In the genomic region with DNA sequence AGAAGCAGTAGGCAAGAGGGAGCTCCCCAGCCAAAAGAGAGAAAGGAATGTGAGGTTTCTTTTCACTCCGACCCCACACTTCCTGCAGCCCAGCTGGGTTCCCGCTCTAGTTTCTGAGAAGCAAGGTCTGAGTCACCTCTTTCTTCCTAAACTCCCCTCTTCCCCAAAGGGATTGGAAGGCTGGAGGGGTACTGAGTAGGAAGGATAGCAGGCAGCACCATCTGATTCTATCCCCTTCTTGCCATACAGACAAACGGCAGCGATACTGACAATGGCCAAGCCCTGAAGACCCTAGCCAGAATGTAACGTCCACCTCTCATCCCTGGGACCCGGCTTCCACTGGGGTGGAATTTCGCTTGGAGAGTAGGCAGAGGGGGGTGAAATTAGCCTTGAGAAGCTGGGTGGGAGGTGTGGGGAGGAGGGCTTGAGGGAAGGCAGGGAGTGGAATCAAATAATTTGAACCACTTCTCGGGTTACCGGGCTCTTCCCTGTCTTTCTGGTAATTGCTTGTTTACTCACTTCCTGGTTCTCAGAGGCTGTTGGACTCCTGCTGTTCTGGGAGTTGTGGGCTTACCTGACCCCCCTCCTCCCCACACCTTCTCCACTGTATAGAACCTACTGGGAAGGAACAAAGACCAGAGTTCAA, we compare ENCODE assay signal across 8 cellular contexts. TPM values are rescaled to one million over a fixed set of nuclear protein-coding genes. Genes with fewer than 3 reads are reported as not detected.
DNase-seq lines count a peak whose midpoint lies in the region; ATAC-seq and TF ChIP-seq lines count a peak whose summit lies in the region.

No MANE protein-coding gene starts in this region.

- intact Hi-C loops in CD4-positive, alpha-beta memory T cell (cut with micrococcal nuclease): loop anchor here (10.0 kb wide), 1 partner anchor 1147 kb away; the partner anchor contains the start of gene CEP350

- no peaks in the 10 kb centered on the region for H3K9me3 Mint-ChIP-seq in CD4-positive, alpha-beta memory T cell

- H3K27ac ChIP-seq in CD4-positive, alpha-beta memory T cell (ENCODE audit: low read depth, low read length): no peak overlapping the region
- peak overlapping the region; percentile 97 for H3K27ac ChIP-seq in RWPE2 (ENCODE audit: poor library complexity, severe bottlenecking)

- CTCF ChIA-PET in CD4-positive, alpha-beta memory T cell (lab: Charles Lee; ENCODE audit: partially characterized antibody): interaction anchor here (2.1 to 6.7 kb wide), 3 partner anchors 11 to 41 kb away, joined by 5 to 75 read pairs (median 38); partner anchors contain the start of gene IER5

- H3K36me3 Mint-ChIP-seq in CD4-positive, alpha-beta memory T cell: peaks cover 0 to 3% of the 10 kb centered on the region in 2 donors

- no peak overlapping the region for H3K4me3 ChIP-seq in CD4-positive, alpha-beta memory T cell (ENCODE audit: low read length in 2 of 2)
- H3K4me3 ChIP-seq in MG63 (no peak overlapping the region), RWPE2 (ENCODE audit: severe bottlenecking) (no peak overlapping the region)

- H3K27me3 Mint-ChIP-seq in CD4-positive, alpha-beta memory T cell: no peaks in the 10 kb centered on the region

- TF ChIP-seq CTCF in RWPE2 (IDR thresholded peaks at IDR 0.05; ENCODE audit: poor library complexity, severe bottlenecking): no peak

- peaks cover 49 to 80% (median 67%) of the 10 kb centered on the region in 4 donors for H3K4me1 Mint-ChIP-seq in CD4-positive, alpha-beta memory T cell

- H3K27me3 ChIP-seq in CD4-positive, alpha-beta memory T cell (ENCODE audit: insufficient read depth, low read length): no peaks in the 10 kb centered on the region
- H3K27me3 ChIP-seq in MG63 (no peaks in the 10 kb centered on the region), RWPE2 (ENCODE audit: insufficient read depth, poor library complexity, severe bottlenecking) (no peaks in the 10 kb centered on the region)

- no peak for DNase-seq in CD4-positive, alpha-beta memory T cell
- DNase-seq in MG63 (peak; percentile 67), RWPE2 (ENCODE audit: low spot score) (no peak), hepatic stellate cell (ENCODE audit: low spot score) (peak; percentile 59), GM19240 (ENCODE audit: insufficient read length, low spot score) (no peak)
- DNase-seq in stimulated activated CD4-positive, alpha-beta T cell treated with anti-CD3 and anti-CD28 coated beads, Interleukin-12 subunit alpha, Interleukin-12 subunit beta, amount 100 ng/mL, for 4 hours: no peak

- H3K27ac Mint-ChIP-seq in CD4-positive, alpha-beta memory T cell: peak overlapping the region in 5 of 7 donors; percentile 51 to 92 (median 55)

- no peak overlapping the region for H3K4me3 Mint-ChIP-seq in CD4-positive, alpha-beta memory T cell

- H3K9me3 ChIP-seq in CD4-positive, alpha-beta memory T cell (ENCODE audit: control insufficient read depth in 1 of 2, low read length in 2 of 2): no peaks in the 10 kb centered on the region
- H3K9me3 ChIP-seq in MG63 (no peaks in the 10 kb centered on the region), RWPE2 (ENCODE audit: severe bottlenecking) (no peaks in the 10 kb centered on the region)

- POLR2A ChIA-PET in CD4-positive, alpha-beta memory T cell (lab: Charles Lee; ENCODE audit: partially characterized antibody): interaction anchor here (14.7 kb wide), 1 partner anchor 11 kb away, joined by 508 read pairs; the partner anchor contains the start of gene IER5

- no peaks in the 10 kb centered on the region for H3K36me3 ChIP-seq in CD4-positive, alpha-beta memory T cell (ENCODE audit: insufficient read depth, low read length)
- H3K36me3 ChIP-seq in MG63 (no peaks in the 10 kb centered on the region), RWPE2 (ENCODE audit: low read depth) (no peaks in the 10 kb centered on the region)

- ATAC-seq in RWPE2 (ENCODE audit: low read depth) (peak; percentile 17), HG03097 (IDR thresholded peaks at IDR 0.05; ENCODE audit: low FRiP score, unreplicated experiment) (no peak), GM21360 (IDR thresholded peaks at IDR 0.05; ENCODE audit: unreplicated experiment) (no peak)

- peaks cover 76% of the 10 kb centered on the region for H3K4me1 ChIP-seq in CD4-positive, alpha-beta memory T cell (ENCODE audit: insufficient read depth, low read length)
- H3K4me1 ChIP-seq in RWPE2 (ENCODE audit: insufficient read depth, poor library complexity, severe bottlenecking): peaks cover 72% of the 10 kb centered on the region

RNA-seq across cellular contexts. Expression of gene IER5, which starts 13.2 kb away (rescaled TPM):
- total RNA-seq in CD4-positive, alpha-beta memory T cell: 10 to 100 TPM; 28.0 to 29.3 TPM
- 10 to 100 TPM; 11.0 to 18.9 TPM for polyA plus RNA-seq in CD4-positive, alpha-beta memory T cell
- total RNA-seq in MG63 (2014; rRNA removed; shearing (Covaris generic); ENCODE audit: low replicate concordance): 10.5 and 17.8 TPM in 2 replicates

Comparison
In these comparisons a context has a peak if more than half of its experiments do, and no peak if none do; other contexts are left out.
1. DNase-seq: peak in MG63 (single experiment) and hepatic stellate cell (single experiment); none in CD4-positive, alpha-beta memory T cell (0 of 5), RWPE2 (single experiment), stimulated activated CD4-positive, alpha-beta T cell treated with anti-CD3 and anti-CD28 coated beads, Interleukin-12 subunit alpha, Interleukin-12 subunit beta, amount 100 ng/mL, for 4 hours (single experiment) and GM19240 (single experiment).